17 cellular contexts compared by ENCODE assay signal in the genomic region with DNA sequence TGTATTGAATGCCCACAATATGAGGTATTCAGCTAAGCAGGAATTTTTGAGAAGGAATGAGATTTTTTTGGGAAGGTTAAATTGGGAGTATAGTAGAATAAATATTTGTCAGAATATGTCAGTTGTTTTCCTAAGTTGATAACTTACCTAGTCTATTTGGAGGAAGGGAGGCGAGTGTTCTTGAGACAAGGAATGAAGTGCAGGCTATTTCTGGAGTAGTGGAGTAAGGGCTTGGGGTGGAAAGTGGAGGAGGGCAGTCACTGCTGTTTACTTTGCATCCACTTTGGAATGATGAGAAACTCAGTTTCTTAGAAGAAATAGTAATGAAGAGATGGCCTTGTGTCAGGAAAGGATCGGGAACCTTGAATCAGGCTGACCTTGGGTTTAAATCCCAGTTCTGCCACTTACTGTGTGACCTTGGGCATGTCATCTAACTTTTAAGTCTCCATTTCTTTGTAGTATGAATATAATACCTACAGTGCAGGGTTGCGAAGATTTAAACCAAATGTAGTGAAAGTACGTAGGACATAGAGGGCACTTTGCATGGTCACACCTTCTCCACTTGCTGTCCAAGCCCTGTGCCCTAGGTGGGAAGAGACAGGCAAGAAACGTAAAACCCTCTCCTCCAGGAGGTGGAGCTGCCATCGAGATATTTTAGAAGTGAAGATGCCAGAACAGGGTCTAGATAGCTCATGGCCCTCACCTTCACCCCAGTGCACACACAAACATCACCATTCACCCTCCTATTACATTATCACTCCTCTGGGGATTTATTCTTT. TPM values are rescaled to one million over a fixed set of nuclear protein-coding genes. Genes with fewer than 3 reads are reported as not detected.
"Had no signal": no experiment of that assay in that cellular context is flagged by ENCODE, and none has a peak within 500 bp of the region (broad histone marks: within the 10 kb centered on the region; RNA-seq: fewer than 3 reads in every experiment).

No MANE protein-coding gene starts in this region.

- H3K9me3 Mint-ChIP-seq: activated CD8-positive, alpha-beta T cell treated with anti-CD3 and anti-CD28 coated beads for 36 hours; activated naive CD8-positive, alpha-beta T cell treated with anti-CD3 and anti-CD28 coated beads for 36 hours; memory B cell; natural killer cell had no signal

- H3K4me1 ChIP-seq: breast epithelium had no signal

- H3K27ac ChIP-seq: hepatocyte had no signal

- H3K4me3 ChIP-seq: breast epithelium, hepatocyte, smooth muscle cell had no signal

- H3K4me1 Mint-ChIP-seq: activated naive CD8-positive, alpha-beta T cell treated with anti-CD3 and anti-CD28 coated beads for 36 hours; memory B cell; natural killer cell had no signal

- H3K4me3 Mint-ChIP-seq: activated CD8-positive, alpha-beta T cell treated with anti-CD3 and anti-CD28 coated beads for 36 hours; activated naive CD8-positive, alpha-beta T cell treated with anti-CD3 and anti-CD28 coated beads for 36 hours; memory B cell; natural killer cell had no signal

- H3K27ac Mint-ChIP-seq: activated CD8-positive, alpha-beta T cell treated with anti-CD3 and anti-CD28 coated beads for 36 hours; activated naive CD8-positive, alpha-beta T cell treated with anti-CD3 and anti-CD28 coated beads for 36 hours; memory B cell; natural killer cell had no signal

- H3K9me3 ChIP-seq: breast epithelium had no signal

- H3K36me3 ChIP-seq: breast epithelium had no signal

- H3K27me3 ChIP-seq: breast epithelium, hepatocyte had no signal

- ATAC-seq: activated CD8-positive, alpha-beta T cell treated with anti-CD3 and anti-CD28 coated beads for 36 hours; natural killer cell; right cardiac atrium; stimulated activated naive CD8-positive, alpha-beta T cell treated with anti-CD3 and anti-CD28 coated beads, Interleukin-15, Interleukin-2, amounts not matched to agents 100 U/mL and 50 U/mL, for 24 hours had no signal

- H3K27me3 Mint-ChIP-seq: activated CD8-positive, alpha-beta T cell treated with anti-CD3 and anti-CD28 coated beads for 36 hours; activated naive CD8-positive, alpha-beta T cell treated with anti-CD3 and anti-CD28 coated beads for 36 hours; memory B cell had no signal

- DNase-seq: activated CD4-positive, alpha-beta T cell treated with anti-CD3 and anti-CD28 coated beads for 4 hours; activated CD8-positive, alpha-beta T cell treated with anti-CD3 and anti-CD28 coated beads for 36 hours; activated naive CD8-positive, alpha-beta T cell treated with anti-CD3 and anti-CD28 coated beads for 36 hours; amygdala; islet precursor cell; natural killer cell; posterior cingulate gyrus; right cardiac atrium; stimulated activated CD4-positive, alpha-beta T cell treated with anti-CD3 and anti-CD28 coated beads, Interleukin-4, amount 100 ng/mL, for 4 hours; stimulated activated CD8-positive, alpha-beta memory T cell treated with anti-CD3 and anti-CD28 coated beads, Interleukin-4, amount 100 ng/mL, for 48 hours; stimulated activated naive CD8-positive, alpha-beta T cell treated with anti-CD3 and anti-CD28 coated beads, Interleukin-15, Interleukin-2, amounts not matched to agents 100 U/mL and 50 U/mL, for 24 hours; T-helper 2 cell; trophoblast cell had no signal

RNA-seq across cellular contexts. Expression of a gene that starts 25.2 kb away (rescaled TPM):
- total RNA-seq: activated naive CD8-positive, alpha-beta T cell treated with anti-CD3 and anti-CD28 coated beads for 36 hours had no signal
